In the genomic region with DNA sequence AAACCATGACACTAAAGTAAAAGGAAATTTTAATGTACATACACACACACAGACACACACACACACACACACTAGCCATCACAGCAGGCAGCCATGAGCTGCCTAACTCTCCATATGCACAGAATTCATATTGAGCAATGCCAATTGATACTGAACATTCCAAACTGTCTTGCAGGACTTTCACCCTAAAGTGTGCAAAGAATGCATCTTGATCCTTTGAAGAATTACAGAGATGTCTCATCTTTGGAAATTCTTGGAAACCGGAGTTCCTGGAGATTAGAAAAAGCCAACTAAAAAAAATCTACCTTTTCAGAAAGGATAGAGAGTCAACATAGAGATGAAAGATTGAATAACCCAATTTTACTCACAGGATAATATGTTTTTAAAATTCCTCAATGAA, we compare ENCODE assay signal across 22 cellular contexts.
DNase-seq lines count a peak whose midpoint lies in the region; ATAC-seq, FAIRE-seq and TF ChIP-seq lines count a peak whose summit lies in the region.
"Had no signal": no experiment of that assay in that cellular context is flagged by ENCODE, and none has a peak within 500 bp of the region (broad histone marks: within the 10 kb centered on the region; RNA-seq: fewer than 3 reads in every experiment).

No MANE protein-coding gene starts in this region.

- H3K36me3 ChIP-seq in HepG2 (replicated peaks in 1 of 2; ENCODE audit: control insufficient read depth in 1 of 2, insufficient read depth in 2 of 2, low read length in 2 of 2) (no peaks in the 10 kb centered on the region), right lobe of liver (no peaks in the 10 kb centered on the region)
- H3K36me3 ChIP-seq: BLaER1 treated with 17β-estradiol and CSF1 and Interleukin-3, amounts not matched to agents 10 nM and 100 nM had no signal

- H3K4me3 Mint-ChIP-seq in activated CD8-positive, alpha-beta memory T cell treated with anti-CD3 and anti-CD28 coated beads, Interleukin-2, amount 10 ng/mL, durations not matched to agents 7 days and 5 days: no peak overlapping the region
- H3K4me3 Mint-ChIP-seq: B cell; CD4-positive, alpha-beta T cell; CD8-positive, alpha-beta T cell had no signal

- H3K27ac Mint-ChIP-seq in activated CD8-positive, alpha-beta memory T cell treated with anti-CD3 and anti-CD28 coated beads, Interleukin-2, amount 10 ng/mL, durations not matched to agents 7 days and 5 days: no peak overlapping the region
- H3K27ac Mint-ChIP-seq: B cell; CD4-positive, alpha-beta T cell; CD8-positive, alpha-beta T cell had no signal

- POLR2A ChIA-PET in HepG2 (lab: Yijun Ruan, JAX): no interaction called here

- TF ChIP-seq POLR2A in HepG2 (IDR thresholded peaks at IDR 0.05; ENCODE audit: insufficient read depth in 1 of 2, low read depth in 2 of 2, low read length in 2 of 2): no peak
- no peak for TF ChIP-seq POLR2A in right lobe of liver (IDR thresholded peaks at IDR 0.05)

- no peak for TF ChIP-seq RAD21 in HepG2 (CRISPR knock-in tag; IDR thresholded peaks at IDR 0.05)

- intact Hi-C loops in HepG2 (cut with micrococcal nuclease; ENCODE audit: unreplicated experiment) (no loop called here), right lobe of liver (cut with DNase I) (no loop called here)

- H3K4me1 ChIP-seq in HepG2 (ENCODE audit: insufficient read depth, low read length): peaks cover 55% of the 10 kb centered on the region
- no peaks in the 10 kb centered on the region for H3K4me1 ChIP-seq in right lobe of liver
- H3K4me1 ChIP-seq: A549; BLaER1 treated with 17β-estradiol and CSF1 and Interleukin-3, amounts not matched to agents 10 nM and 100 nM had no signal

- FAIRE-seq in HepG2 (lab: Jason Lieb, UNC): no peak
- FAIRE-seq: A549, GM12878, GM19239 had no signal

- H4K20me1 ChIP-seq in HepG2 (ENCODE audit: insufficient read depth, low read length): no peaks in the 10 kb centered on the region

- ATAC-seq in HepG2 (no peak), right lobe of liver (no peak), HG03097 (IDR thresholded peaks at IDR 0.05; ENCODE audit: low FRiP score, unreplicated experiment) (no peak)
- ATAC-seq in activated CD8-positive, alpha-beta memory T cell treated with anti-CD3 and anti-CD28 coated beads, Interleukin-2, amount 10 ng/mL, durations not matched to agents 7 days and 5 days: no peak
- ATAC-seq: A549; CD8-positive, alpha-beta T cell; GM12878 had no signal

- no peak for DNase-seq in HepG2 (ENCODE audit: low spot score)
- DNase-seq in right lobe of liver: no peak
- peak; percentile 11 for DNase-seq in amniotic epithelial cell (ENCODE audit: low read depth)
- no peak for DNase-seq in activated CD8-positive, alpha-beta memory T cell treated with anti-CD3 and anti-CD28 coated beads, Interleukin-2, amount 10 ng/mL, durations not matched to agents 7 days and 5 days
- DNase-seq: AML-193; CD4-positive, alpha-beta T cell; CD8-positive, alpha-beta T cell; DMS 273 treated with DMSO at 0.1 percent for 48 hours; DMS153; DMS53; DMS79; DND-41; EL; GDM1 had no signal

- no peaks in the 10 kb centered on the region for H3K9me3 Mint-ChIP-seq in activated CD8-positive, alpha-beta memory T cell treated with anti-CD3 and anti-CD28 coated beads, Interleukin-2, amount 10 ng/mL, durations not matched to agents 7 days and 5 days (ENCODE audit: low read depth)
- H3K9me3 Mint-ChIP-seq: CD4-positive, alpha-beta T cell; CD8-positive, alpha-beta T cell had no signal

- no peaks in the 10 kb centered on the region for H3K27me3 Mint-ChIP-seq in activated CD8-positive, alpha-beta memory T cell treated with anti-CD3 and anti-CD28 coated beads, Interleukin-2, amount 10 ng/mL, durations not matched to agents 7 days and 5 days
- H3K27me3 Mint-ChIP-seq: B cell; CD4-positive, alpha-beta T cell had no signal

- TF ChIP-seq CTCF in HepG2 (CRISPR knock-in tag; IDR thresholded peaks at IDR 0.05) (no peak), right lobe of liver (IDR thresholded peaks at IDR 0.05) (no peak)

- H3K9ac ChIP-seq in HepG2 (ENCODE audit: insufficient read depth, low read depth, low read length): no peak overlapping the region
- H3K9ac ChIP-seq: BLaER1 treated with 17β-estradiol and CSF1 and Interleukin-3, amounts not matched to agents 10 nM and 100 nM had no signal

- no peaks in the 10 kb centered on the region for H3K4me1 Mint-ChIP-seq in activated CD8-positive, alpha-beta memory T cell treated with anti-CD3 and anti-CD28 coated beads, Interleukin-2, amount 10 ng/mL, durations not matched to agents 7 days and 5 days
- H3K4me1 Mint-ChIP-seq: B cell had no signal

- in situ Hi-C loops in HepG2 (cut with HindIII; ENCODE audit: extremely low pct_ligation_motif_present, low pct_unique_long_range_greater_than_20kb): loop anchor here (10.0 kb wide), 1 partner anchor 205 kb away; no protein-coding TSS in a partner anchor

- CTCF ChIA-PET in HepG2 (lab: Yijun Ruan, JAX; ENCODE audit: low intra/inter-chr PET ratio, low total read pairs): no interaction called here
- CTCF ChIA-PET in activated CD8-positive, alpha-beta memory T cell treated with anti-CD3 and anti-CD28 coated beads, Interleukin-2, amount 10 ng/mL, durations not matched to agents 7 days and 5 days (lab: Charles Lee): interaction anchor here (1.5 kb wide), 1 partner anchor 13 kb away, joined by 3 read pairs; no protein-coding TSS in a partner anchor

- no peak overlapping the region for H2AFZ ChIP-seq in HepG2 (ENCODE audit: low read length)

- no peak overlapping the region for H3K27ac ChIP-seq in HepG2 (ENCODE audit: extremely low read length, insufficient read depth, low read length)
- H3K27ac ChIP-seq in right lobe of liver: no peak overlapping the region
- H3K27ac ChIP-seq: 22Rv1; A549; BLaER1 treated with 17β-estradiol and CSF1 and Interleukin-3, amounts not matched to agents 10 nM and 100 nM; C4-2B had no signal

- no TSS peak for BruUV-seq in HepG2 (replicated peaks; lab: Mats Ljungman, UMichigan)

- no peaks in the 10 kb centered on the region for H3K79me2 ChIP-seq in HepG2 (ENCODE audit: insufficient read depth, low read length)

- no peaks in the 10 kb centered on the region for H3K9me3 ChIP-seq in HepG2 (ENCODE audit: low read length)
- no peaks in the 10 kb centered on the region for H3K9me3 ChIP-seq in right lobe of liver
- H3K9me3 ChIP-seq: A549 had no signal

- H3K4me2 ChIP-seq in HepG2 (ENCODE audit: low read depth, low read length): no peak overlapping the region
- H3K4me2 ChIP-seq: A549; BLaER1 treated with 17β-estradiol and CSF1 and Interleukin-3, amounts not matched to agents 10 nM and 100 nM had no signal

- no peaks in the 10 kb centered on the region for H3K36me3 Mint-ChIP-seq in activated CD8-positive, alpha-beta memory T cell treated with anti-CD3 and anti-CD28 coated beads, Interleukin-2, amount 10 ng/mL, durations not matched to agents 7 days and 5 days
- H3K36me3 Mint-ChIP-seq: CD8-positive, alpha-beta T cell had no signal

- H3K27me3 ChIP-seq in HepG2 (ENCODE audit: control insufficient read depth in 1 of 2, insufficient read depth in 2 of 2, low read length in 2 of 2) (no peaks in the 10 kb centered on the region), right lobe of liver (peaks cover 0 to 6% of the 10 kb centered on the region in 2 donors)

- H3K4me3 ChIP-seq in HepG2 (replicated peaks in 1 of 3; ENCODE audit: insufficient read depth in 1 of 3, low read depth in 2 of 3, low read length in 3 of 3) (no peak overlapping the region), right lobe of liver (no peak overlapping the region)
- H3K4me3 ChIP-seq: A549; BLaER1 treated with 17β-estradiol and CSF1 and Interleukin-3, amounts not matched to agents 10 nM and 100 nM; GM12878 had no signal

- WGBS in HepG2 (ENCODE audit: low lambda C conversion rate): 92% methylated on average over 1 of the region's 1 CpG
- WGBS in right lobe of liver (ENCODE audit: insufficient coverage, low coverage, low lambda C conversion rate, missing lambda C conversion rate): 56% methylated on average over 1 of the region's 1 CpG

- TF ChIP-seq EP300 in HepG2 (IDR thresholded peaks at IDR 0.05; ENCODE audit: low read depth in 2 of 2, low read length in 2 of 2): no peak
- TF ChIP-seq EP300 in HepG2 (CRISPR knock-in tag; IDR thresholded peaks at IDR 0.05; ENCODE audit: borderline replicate concordance): no peak

TF ChIP-seq in HepG2, 621 proteins besides CTCF, POLR2A, EP300 and RAD21:
- TF ChIP-seq BRD4 (CRISPR knock-in tag; IDR thresholded peaks at IDR 0.05) (no peak), ZNF619 (CRISPR knock-in tag; IDR thresholded peaks at IDR 0.05) (no peak), PLRG1 (conservative IDR thresholded peaks at IDR 0.05) (no peak), CEBPG (CRISPR knock-in tag; IDR thresholded peaks at IDR 0.05) (0 out of 2 replicates have a peak, but pooled peaks have one; percentile 28), MED8 (CRISPR knock-in tag; IDR thresholded peaks at IDR 0.05; ENCODE audit: insufficient replicate concordance) (no peak), BCL6 (CRISPR knock-in tag; IDR thresholded peaks at IDR 0.05) (peak; percentile 59), HOXA9 (CRISPR knock-in tag; IDR thresholded peaks at IDR 0.05; ENCODE audit: borderline replicate concordance) (no peak), ZFX (CRISPR knock-in tag; IDR thresholded peaks at IDR 0.05; ENCODE audit: low read depth) (no peak), SOX6 (IDR thresholded peaks at IDR 0.05) (no peak), SOX6 (CRISPR knock-in tag; IDR thresholded peaks at IDR 0.05) (no peak)
- TF ChIP-seq, protein P1, sequence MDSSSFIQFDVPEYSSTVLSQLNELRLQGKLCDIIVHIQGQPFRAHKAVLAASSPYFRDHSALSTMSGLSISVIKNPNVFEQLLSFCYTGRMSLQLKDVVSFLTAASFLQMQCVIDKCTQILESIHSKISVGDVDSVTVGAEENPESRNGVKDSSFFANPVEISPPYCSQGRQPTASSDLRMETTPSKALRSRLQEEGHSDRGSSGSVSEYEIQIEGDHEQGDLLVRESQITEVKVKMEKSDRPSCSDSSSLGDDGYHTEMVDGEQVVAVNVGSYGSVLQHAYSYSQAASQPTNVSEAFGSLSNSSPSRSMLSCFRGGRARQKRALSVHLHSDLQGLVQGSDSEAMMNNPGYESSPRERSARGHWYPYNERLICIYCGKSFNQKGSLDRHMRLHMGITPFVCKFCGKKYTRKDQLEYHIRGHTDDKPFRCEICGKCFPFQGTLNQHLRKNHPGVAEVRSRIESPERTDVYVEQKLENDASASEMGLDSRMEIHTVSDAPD (CRISPR knock-in tag; IDR thresholded peaks at IDR 0.05): no peak
